15 cellular contexts compared by ENCODE assay signal in genomic region chr7:465710-466400, GRCh38. TPM values are rescaled to one million over a fixed set of nuclear protein-coding genes. Genes with fewer than 3 reads are reported as not detected.
A peak's percentile ranks its signal among the peaks of the same experiment; 100 is the strongest.
DNase-seq lines count a peak whose midpoint lies in the region; ATAC-seq and TF ChIP-seq lines count a peak whose summit lies in the region.
"Had no signal": no experiment of that assay in that cellular context is flagged by ENCODE, and none has a peak within 500 bp of the region (broad histone marks: within the 10 kb centered on the region; RNA-seq: fewer than 3 reads in every experiment).

No MANE protein-coding gene starts in this region.

- no peaks in the 10 kb centered on the region for H3K27me3 Mint-ChIP-seq in activated T-cell treated with anti-CD3 and anti-CD28 coated beads, Interleukin-2, amount 50 U/mL, for 24 hours
- no peaks in the 10 kb centered on the region for H3K27me3 Mint-ChIP-seq in effector memory CD8-positive, alpha-beta T cell
- H3K27me3 Mint-ChIP-seq in nephron progenitor cell (ENCODE audit: low read depth, poor library complexity), result peaks cover 13% of the 10 kb centered on the region

- no peak overlapping the region for H3K27ac ChIP-seq in sigmoid colon

- no peak overlapping the region for H3K4me3 Mint-ChIP-seq in activated T-cell treated with anti-CD3 and anti-CD28 coated beads, Interleukin-2, amount 50 U/mL, for 24 hours
- no peak overlapping the region for H3K4me3 Mint-ChIP-seq in effector memory CD8-positive, alpha-beta T cell
- no peak overlapping the region for H3K4me3 Mint-ChIP-seq in nephron progenitor cell
- H3K4me3 Mint-ChIP-seq: activated T-cell treated with anti-CD3 and anti-CD28 coated beads, Interleukin-2, amount 50 U/mL, for 4 hours; CD8-positive, alpha-beta T cell had no signal

- peak; percentile 23 for DNase-seq in activated T-cell treated with anti-CD3 and anti-CD28 coated beads, Interleukin-2, amount 50 U/mL, for 24 hours
- no peak for DNase-seq in activated T-cell treated with anti-CD3 and anti-CD28 coated beads, Interleukin-2, amount 50 U/mL, for 48 hours
- peak; percentile 27 for DNase-seq in ELR (ENCODE audit: low read depth)
- DNase-seq in effector memory CD8-positive, alpha-beta T cell, result no peak
- peak; percentile 26 for DNase-seq in sigmoid colon
- no peak for DNase-seq in NCI-H187 (lab: John Stamatoyannopoulos, UW)
- DNase-seq in nephron progenitor cell, result no peak
- DNase-seq: activated CD4-positive, alpha-beta T cell treated with anti-CD3 and anti-CD28 coated beads, Interleukin-2, amount 50 U/mL, for 1 hour; activated T-cell treated with anti-CD3 and anti-CD28 coated beads, Interleukin-2, amount 50 U/mL, for 4 hours; CD8-positive, alpha-beta T cell; GOT3; NCI-H1092; NCI-H2081 treated with DMSO at 0.1 percent for 48 hours; stimulated activated CD4-positive, alpha-beta T cell treated with anti-CD3 and anti-CD28 coated beads, Interleukin-15, amount 100 ng/mL, for 24 hours had no signal

- no peaks in the 10 kb centered on the region for H3K9me3 ChIP-seq in sigmoid colon

- H3K4me1 Mint-ChIP-seq in activated T-cell treated with anti-CD3 and anti-CD28 coated beads, Interleukin-2, amount 50 U/mL, for 24 hours (ENCODE audit: low read depth), result peaks cover 8% of the 10 kb centered on the region
- peaks cover 7 to 15% of the 10 kb centered on the region in 2 donors for H3K4me1 Mint-ChIP-seq in effector memory CD8-positive, alpha-beta T cell (ENCODE audit: low read depth in 2 of 2)
- peaks cover 62% of the 10 kb centered on the region for H3K4me1 Mint-ChIP-seq in nephron progenitor cell

- intact Hi-C loops in sigmoid colon (cut with DNase I), result no loop called here

- no peaks in the 10 kb centered on the region for H3K27me3 ChIP-seq in sigmoid colon

- TF ChIP-seq CTCF in sigmoid colon (IDR thresholded peaks at IDR 0.05), result no peak
- no peak for TF ChIP-seq CTCF in nephron progenitor cell (IDR thresholded peaks at IDR 0.05)

- H3K4me1 ChIP-seq in sigmoid colon, result peaks cover 0 to 10% (median 4%) of the 10 kb centered on the region in 4 donors

- no peaks in the 10 kb centered on the region for H3K36me3 ChIP-seq in sigmoid colon

- 86 to 92% methylated on average over 17 of the region's 17 CpGs for WGBS in sigmoid colon, 2 donors

- no peak for TF ChIP-seq POLR2A in sigmoid colon (IDR thresholded peaks at IDR 0.05)

- peaks cover 17% of the 10 kb centered on the region for H3K9me3 Mint-ChIP-seq in activated T-cell treated with anti-CD3 and anti-CD28 coated beads, Interleukin-2, amount 50 U/mL, for 24 hours
- peaks cover 14 to 17% of the 10 kb centered on the region in 2 donors for H3K9me3 Mint-ChIP-seq in effector memory CD8-positive, alpha-beta T cell
- peaks cover 19% of the 10 kb centered on the region for H3K9me3 Mint-ChIP-seq in nephron progenitor cell
- H3K9me3 Mint-ChIP-seq: CD8-positive, alpha-beta T cell had no signal

- H3K27ac Mint-ChIP-seq in activated T-cell treated with anti-CD3 and anti-CD28 coated beads, Interleukin-2, amount 50 U/mL, for 24 hours, result no peak overlapping the region
- peak overlapping the region; percentile 38 to 55 for H3K27ac Mint-ChIP-seq in effector memory CD8-positive, alpha-beta T cell
- H3K27ac Mint-ChIP-seq in nephron progenitor cell, result no peak overlapping the region
- H3K27ac Mint-ChIP-seq: CD8-positive, alpha-beta T cell had no signal

- H3K36me3 Mint-ChIP-seq in activated T-cell treated with anti-CD3 and anti-CD28 coated beads, Interleukin-2, amount 50 U/mL, for 24 hours (ENCODE audit: low read depth), result no peaks in the 10 kb centered on the region
- peaks cover 9% of the 10 kb centered on the region for H3K36me3 Mint-ChIP-seq in effector memory CD8-positive, alpha-beta T cell (ENCODE audit: insufficient read depth)
- H3K36me3 Mint-ChIP-seq in nephron progenitor cell (ENCODE audit: low read depth), result no peaks in the 10 kb centered on the region
- H3K36me3 Mint-ChIP-seq: CD8-positive, alpha-beta T cell had no signal

- no peak for TF ChIP-seq EP300 in sigmoid colon (IDR thresholded peaks at IDR 0.05)

- no peak overlapping the region for H3K4me3 ChIP-seq in sigmoid colon

- ATAC-seq in effector memory CD8-positive, alpha-beta T cell (replicated peaks), result no peak
- no peak for ATAC-seq in HG03378 (IDR thresholded peaks at IDR 0.05; ENCODE audit: unreplicated experiment)
- ATAC-seq: activated T-cell treated with anti-CD3 and anti-CD28 coated beads, Interleukin-2, amount 50 U/mL, for 4 hours; CD8-positive, alpha-beta T cell had no signal

RNA-seq across cellular contexts. Expression of gene PDGFA, which starts 53.8 kb away (rescaled TPM):
- total RNA-seq in sigmoid colon, result 10 to 100 TPM; 33.9 to 38.5 (median 36.9) TPM
- polyA plus RNA-seq in sigmoid colon, result 10 to 100 TPM; 19.7 to 21.6 (median 20.0) TPM

Comparison
In these comparisons a context has a peak if more than half of its experiments do, and no peak if none do; other contexts are left out.
1. DNase-seq: peak in activated T-cell treated with anti-CD3 and anti-CD28 coated beads, Interleukin-2, amount 50 U/mL, for 24 hours (single experiment), ELR (single experiment) and sigmoid colon (single experiment); none in activated T-cell treated with anti-CD3 and anti-CD28 coated beads, Interleukin-2, amount 50 U/mL, for 48 hours (0 of 2), effector memory CD8-positive, alpha-beta T cell (0 of 3), NCI-H187 (0 of 2) and nephron progenitor cell (single experiment).
2. H3K27ac Mint-ChIP-seq: peak in effector memory CD8-positive, alpha-beta T cell (2 of 2); none in activated T-cell treated with anti-CD3 and anti-CD28 coated beads, Interleukin-2, amount 50 U/mL, for 24 hours (single experiment) and nephron progenitor cell (single experiment).